ENCODE assay signal across 8 cellular contexts in genomic region chr4:1167244-1167949, GRCh38. TPM values are rescaled to one million over a fixed set of nuclear protein-coding genes. Genes with fewer than 3 reads are reported as not detected.
DNase-seq lines count a peak whose midpoint lies in the region; ATAC-seq and TF ChIP-seq lines count a peak whose summit lies in the region.

No MANE protein-coding gene starts in this region.

- H3K9me3 ChIP-seq in right lobe of liver = no peaks in the 10 kb centered on the region

- in situ Hi-C loops in GM18951 (cut with MboI; ENCODE audit: low sequenced_read_pairs, unreplicated experiment) = no loop called here

- H3K36me3 Mint-ChIP-seq in dendritic cell treated with granulocyte-macrophage colony-stimulating factor and Interleukin-4, amounts not matched to agents 40 ng/mL and 50 ng/mL, for 4 days (ENCODE audit: low read depth) = no peaks in the 10 kb centered on the region

- intact Hi-C loops in dendritic cell treated with granulocyte-macrophage colony-stimulating factor and Interleukin-4, amounts not matched to agents 40 ng/mL and 50 ng/mL, for 4 days (cut with micrococcal nuclease) = loop anchor here (2.0 to 5.0 kb wide), 4 partner anchors 37 to 101 kb away; partner anchors contain the start of gene CTBP1
- intact Hi-C loops in right lobe of liver (cut with DNase I) = loop anchor here in 1 of 2 donors (5.0 to 10.0 kb wide), 2 partner anchors 40 to 77 kb away; partner anchors contain the start of gene CTBP1

- peak overlapping the region; percentile 12 for H3K27ac Mint-ChIP-seq in dendritic cell treated with granulocyte-macrophage colony-stimulating factor and Interleukin-4, amounts not matched to agents 40 ng/mL and 50 ng/mL, for 4 days

- no peaks in the 10 kb centered on the region for H3K27me3 ChIP-seq in right lobe of liver

- H3K27me3 Mint-ChIP-seq in dendritic cell treated with granulocyte-macrophage colony-stimulating factor and Interleukin-4, amounts not matched to agents 40 ng/mL and 50 ng/mL, for 4 days = peaks cover 69% of the 10 kb centered on the region

- H3K27ac ChIP-seq in right lobe of liver = peak overlapping the region in 2 of 3 donors; percentile 33 to 51

- peak; percentile 76 for DNase-seq in AG08395 (ENCODE audit: low spot score)
- peak; percentile 45 for DNase-seq in NCI-H510A treated with DMSO at 0.1 percent for 48 hours (lab: John Stamatoyannopoulos, UW)
- peak; percentile 86 to 90 for DNase-seq in activated CD4-positive, alpha-beta T cell treated with anti-CD3 and anti-CD28 coated beads for 4 hours
- peak; percentile 80 to 85 (median 82) for DNase-seq in right lobe of liver
- peak; percentile 91 for DNase-seq in stimulated activated CD4-positive, alpha-beta T cell treated with anti-CD3 and anti-CD28 coated beads, Interleukin-4, amount 100 ng/mL, for 24 hours

- H3K4me1 Mint-ChIP-seq in dendritic cell treated with granulocyte-macrophage colony-stimulating factor and Interleukin-4, amounts not matched to agents 40 ng/mL and 50 ng/mL, for 4 days (ENCODE audit: low read depth) = peaks cover 48% of the 10 kb centered on the region

- H3K36me3 ChIP-seq in right lobe of liver = peaks cover 0 to 10% (median under 1%) of the 10 kb centered on the region in 4 donors

- WGBS in right lobe of liver (ENCODE audit: insufficient coverage, low coverage, low lambda C conversion rate, missing lambda C conversion rate) = 6% methylated on average over 17 of the region's 51 CpGs

- TF ChIP-seq POLR2A in GM18951 (IDR thresholded peaks at IDR 0.05; ENCODE audit: extremely low read depth, insufficient read depth, insufficient read length) (peak; percentile 65), right lobe of liver (IDR thresholded peaks at IDR 0.05) (no peak)

- H3K9me3 Mint-ChIP-seq in dendritic cell treated with granulocyte-macrophage colony-stimulating factor and Interleukin-4, amounts not matched to agents 40 ng/mL and 50 ng/mL, for 4 days = peaks cover 22% of the 10 kb centered on the region

- peaks cover 0 to 15% (median 0%) of the 10 kb centered on the region in 4 donors for H3K4me1 ChIP-seq in right lobe of liver

- ATAC-seq in HG03196 (IDR thresholded peaks at IDR 0.05; ENCODE audit: unreplicated experiment) = peak; percentile 74
- ATAC-seq in right lobe of liver = peak; percentile 82 to 91 (median 84)

- peak overlapping the region; percentile 77 for H3K4me3 Mint-ChIP-seq in dendritic cell treated with granulocyte-macrophage colony-stimulating factor and Interleukin-4, amounts not matched to agents 40 ng/mL and 50 ng/mL, for 4 days

- H3K4me3 ChIP-seq in right lobe of liver = peak overlapping the region; percentile 48 to 66 (median 58)

- peak; percentile 85 to 95 (median 90) for TF ChIP-seq CTCF in right lobe of liver (IDR thresholded peaks at IDR 0.05)

RNA-seq across cellular contexts. Expression of gene SPON2, which starts 5.0 kb away (rescaled TPM):
- total RNA-seq in right lobe of liver = 100 to 1,000 TPM in 3 of 6 experiments, 10 to 100 TPM in 3; 41.9 to 138 (median 99.9) TPM

RNA-seq across cellular contexts. Expression of gene RNF212, which starts 54.0 kb away (rescaled TPM):
- total RNA-seq in right lobe of liver = 1 to 10 TPM in 1 of 6 experiments, under 1 TPM in 3, not detected in 2; 0.29 to 1.2 (median 0.50) TPM

Comparison
In these comparisons a context has a peak if more than half of its experiments do, and no peak if none do; other contexts are left out.
1. Peak in every context shown above with its lines: DNase-seq, ATAC-seq, H3K4me3 ChIP-seq and H3K27ac ChIP-seq.